ENCODE assay signal across 11 cellular contexts in genomic region chr17:55433029-55433628, GRCh38. TPM values are rescaled to one million over a fixed set of nuclear protein-coding genes. Genes with fewer than 3 reads are reported as not detected.
A peak's percentile ranks its signal among the peaks of the same experiment; 100 is the strongest.
DNase-seq lines count a peak whose midpoint lies in the region; ATAC-seq and TF ChIP-seq lines count a peak whose summit lies in the region.
"Had no signal": no experiment of that assay in that cellular context is flagged by ENCODE, and none has a peak within 500 bp of the region (broad histone marks: within the 10 kb centered on the region; RNA-seq: fewer than 3 reads in every experiment).

No MANE protein-coding gene starts in this region.

- H3K9me3 ChIP-seq in lower lobe of right lung, result no peaks in the 10 kb centered on the region
- no peaks in the 10 kb centered on the region for H3K9me3 ChIP-seq in aorta (ENCODE audit: control insufficient read depth, low read length)

- H3K4me1 ChIP-seq in lower lobe of right lung (peaks cover 23% of the 10 kb centered on the region), aorta (ENCODE audit: control insufficient read depth in 1 of 2, insufficient read depth in 2 of 2, low read length in 2 of 2) (no peaks in the 10 kb centered on the region)

- peak overlapping the region; percentile 30 for H3K4me3 Mint-ChIP-seq in MCF 10A (ENCODE audit: unreplicated experiment)
- no peak overlapping the region for H3K4me3 Mint-ChIP-seq in activated T-helper 1 cell treated with anti-CD3 and anti-CD28 coated beads, Interleukin-12 subunit alpha, Interleukin-12 subunit beta, Interleukin-2, Interleukin-4 antibody, amounts not matched to agents 30 ng/mL and 10 ng/mL and 1 ng/mL, durations not matched to agents 14 hours and 24 hours and 36 hours

- no peaks in the 10 kb centered on the region for H3K27me3 ChIP-seq in lower lobe of right lung (ENCODE audit: low read depth)
- H3K27me3 ChIP-seq in aorta (ENCODE audit: control insufficient read depth in 1 of 2, insufficient read depth in 2 of 2, low read length in 1 of 2), result no peaks in the 10 kb centered on the region
- H3K27me3 ChIP-seq: dorsolateral prefrontal cortex had no signal

- H3K36me3 Mint-ChIP-seq in activated naive CD4-positive, alpha-beta T cell treated with anti-CD3 and anti-CD28 coated beads, Interleukin-2, amount 50 U/mL, for 72 hours, result no peaks in the 10 kb centered on the region
- no peaks in the 10 kb centered on the region for H3K36me3 Mint-ChIP-seq in MCF 10A (ENCODE audit: insufficient read depth, unreplicated experiment)
- H3K36me3 Mint-ChIP-seq in activated T-helper 1 cell treated with anti-CD3 and anti-CD28 coated beads, Interleukin-12 subunit alpha, Interleukin-12 subunit beta, Interleukin-2, Interleukin-4 antibody, amounts not matched to agents 30 ng/mL and 10 ng/mL and 1 ng/mL, durations not matched to agents 14 hours and 24 hours and 36 hours (ENCODE audit: low read depth), result peaks cover 2% of the 10 kb centered on the region

- H3K36me3 ChIP-seq in lower lobe of right lung, result no peaks in the 10 kb centered on the region
- H3K36me3 ChIP-seq in aorta (ENCODE audit: control insufficient read depth in 1 of 2, insufficient read depth in 2 of 2, low read length in 1 of 2), result no peaks in the 10 kb centered on the region

- no peak for TF ChIP-seq CTCF in MCF 10A (IDR thresholded peaks at IDR 0.05; ENCODE audit: unreplicated experiment)
- no peak for TF ChIP-seq CTCF in lower lobe of right lung (IDR thresholded peaks at IDR 0.05)
- TF ChIP-seq CTCF in foreskin fibroblast (IDR thresholded peaks at IDR 0.05; ENCODE audit: low read depth, low read length), result no peak

- peak; percentile 31 to 56 for ATAC-seq in activated naive CD4-positive, alpha-beta T cell treated with anti-CD3 and anti-CD28 coated beads, Interleukin-2, amount 50 U/mL, for 72 hours
- ATAC-seq in lower lobe of right lung, result peak; percentile 45 to 82
- peak; percentile 22 for ATAC-seq in aorta (ENCODE audit: low FRiP score)
- ATAC-seq in activated CD4-positive, CD25-positive, alpha-beta regulatory T cell treated with anti-CD3 and anti-CD28 coated beads, Interleukin-2, amount 50 U/mL, for 24 hours, result no peak

- H3K4me3 ChIP-seq in lower lobe of right lung (no peak overlapping the region), aorta (ENCODE audit: low read length in 2 of 2) (no peak overlapping the region), foreskin fibroblast (ENCODE audit: low read depth in 1 of 2, low read length in 2 of 2) (no peak overlapping the region)
- H3K4me3 ChIP-seq: dorsolateral prefrontal cortex had no signal

- WGBS in aorta, 2 donors, result 45 to 53% methylated on average over 7 of the region's 7 CpGs

- no peaks in the 10 kb centered on the region for H3K9me3 Mint-ChIP-seq in activated naive CD4-positive, alpha-beta T cell treated with anti-CD3 and anti-CD28 coated beads, Interleukin-2, amount 50 U/mL, for 72 hours
- H3K9me3 Mint-ChIP-seq in MCF 10A (ENCODE audit: unreplicated experiment), result no peaks in the 10 kb centered on the region
- no peaks in the 10 kb centered on the region for H3K9me3 Mint-ChIP-seq in activated T-helper 1 cell treated with anti-CD3 and anti-CD28 coated beads, Interleukin-12 subunit alpha, Interleukin-12 subunit beta, Interleukin-2, Interleukin-4 antibody, amounts not matched to agents 30 ng/mL and 10 ng/mL and 1 ng/mL, durations not matched to agents 14 hours and 24 hours and 36 hours

- intact Hi-C loops in MCF 10A (cut with micrococcal nuclease), result loop anchor here (5.0 kb wide), 1 partner anchor 79 kb away; the partner anchor contains the start of gene SMIM36
- intact Hi-C loops in lower lobe of right lung (cut with DNase I), result no loop called here
- intact Hi-C loops in aorta (cut with DNase I), result no loop called here
- intact Hi-C loops in activated T-helper 1 cell treated with anti-CD3 and anti-CD28 coated beads, Interleukin-12 subunit alpha, Interleukin-12 subunit beta, Interleukin-2, Interleukin-4 antibody, amounts not matched to agents 30 ng/mL and 10 ng/mL and 1 ng/mL, durations not matched to agents 14 hours and 24 hours and 36 hours (cut with micrococcal nuclease), result loop anchor here (2.0 to 5.0 kb wide), 2 partner anchors 26 to 396 kb away; no protein-coding TSS in a partner anchor

- CTCF ChIA-PET in MCF 10A (lab: Yijun Ruan, JAX), result interaction anchor here (0.6 to 2.4 kb wide), 14 partner anchors 10 to 504 kb away, joined by 3 to 10 read pairs (median 4); no protein-coding TSS in a partner anchor

- H3K4me1 Mint-ChIP-seq in MCF 10A (ENCODE audit: insufficient read depth, unreplicated experiment), result peaks cover 44% of the 10 kb centered on the region
- peaks cover 47% of the 10 kb centered on the region for H3K4me1 Mint-ChIP-seq in activated T-helper 1 cell treated with anti-CD3 and anti-CD28 coated beads, Interleukin-12 subunit alpha, Interleukin-12 subunit beta, Interleukin-2, Interleukin-4 antibody, amounts not matched to agents 30 ng/mL and 10 ng/mL and 1 ng/mL, durations not matched to agents 14 hours and 24 hours and 36 hours (ENCODE audit: low read depth)

- DNase-seq in activated naive CD4-positive, alpha-beta T cell treated with anti-CD3 and anti-CD28 coated beads, Interleukin-2, amount 50 U/mL, for 72 hours (ENCODE audit: low spot score in 2 of 2), result no peak
- no peak for DNase-seq in activated naive CD4-positive, alpha-beta T cell treated with anti-CD3 and anti-CD28 coated beads, Interleukin-2, amount 50 U/mL, for 16 hours
- DNase-seq in MCF 10A (ENCODE audit: unreplicated experiment), result peak; percentile 87
- DNase-seq in lower lobe of right lung, result no peak
- DNase-seq in aorta, result no peak
- no peak for DNase-seq in foreskin fibroblast
- DNase-seq in activated T-helper 1 cell treated with anti-CD3 and anti-CD28 coated beads, Interleukin-12 subunit alpha, Interleukin-12 subunit beta, Interleukin-2, Interleukin-4 antibody, amounts not matched to agents 30 ng/mL and 10 ng/mL and 1 ng/mL, durations not matched to agents 14 hours and 24 hours and 36 hours (ENCODE audit: low spot score), result no peak
- DNase-seq: activated effector memory CD4-positive, alpha-beta T cell treated with Interleukin-2 at 50 U/mL for 16 hours; dorsolateral prefrontal cortex; Karpas-422 had no signal

- H3K27ac ChIP-seq in lower lobe of right lung (no peak overlapping the region), aorta (ENCODE audit: low read depth in 1 of 2, low read length in 2 of 2) (no peak overlapping the region)
- H3K27ac ChIP-seq: dorsolateral prefrontal cortex had no signal

- POLR2A ChIA-PET in MCF 10A (lab: Yijun Ruan, JAX), result interaction anchor here (0.6 to 2.6 kb wide), 22 partner anchors 8 to 1352 kb away, joined by 3 to 41 read pairs (median 3); partner anchors contain the start of genes COX11, MMD and STXBP4

- BruUV-seq in MCF 10A (replicated peaks; lab: Mats Ljungman, UMichigan), result no TSS peak

- H3K27me3 Mint-ChIP-seq in MCF 10A (ENCODE audit: insufficient read depth, unreplicated experiment), result no peaks in the 10 kb centered on the region
- H3K27me3 Mint-ChIP-seq in activated T-helper 1 cell treated with anti-CD3 and anti-CD28 coated beads, Interleukin-12 subunit alpha, Interleukin-12 subunit beta, Interleukin-2, Interleukin-4 antibody, amounts not matched to agents 30 ng/mL and 10 ng/mL and 1 ng/mL, durations not matched to agents 14 hours and 24 hours and 36 hours (ENCODE audit: insufficient read depth), result peaks cover 3% of the 10 kb centered on the region

- H3K27ac Mint-ChIP-seq in activated naive CD4-positive, alpha-beta T cell treated with anti-CD3 and anti-CD28 coated beads, Interleukin-2, amount 50 U/mL, for 72 hours, result no peak overlapping the region
- peak overlapping the region; percentile 96 for H3K27ac Mint-ChIP-seq in MCF 10A (ENCODE audit: low read depth, unreplicated experiment)
- H3K27ac Mint-ChIP-seq in activated T-helper 1 cell treated with anti-CD3 and anti-CD28 coated beads, Interleukin-12 subunit alpha, Interleukin-12 subunit beta, Interleukin-2, Interleukin-4 antibody, amounts not matched to agents 30 ng/mL and 10 ng/mL and 1 ng/mL, durations not matched to agents 14 hours and 24 hours and 36 hours, result no peak overlapping the region

RNA-seq across cellular contexts. Expression of gene MMD, which starts 11.5 kb away (rescaled TPM):
- total RNA-seq in activated naive CD4-positive, alpha-beta T cell treated with anti-CD3 and anti-CD28 coated beads, Interleukin-2, amount 50 U/mL, for 72 hours, result 10 to 100 TPM; 15.7 to 23.7 TPM
- total RNA-seq in MCF 10A (2022) (4.5 and 5.9 TPM in 2 replicates), lower lobe of right lung (23.1 TPM), aorta (10 to 100 TPM in 1 of 2 donors, 1 to 10 TPM in 1; 9.4 to 13.9 TPM)
- 10 to 100 TPM in 1 of 2 donors, 1 to 10 TPM in 1; 3.3 to 12.8 TPM for polyA plus RNA-seq in aorta
- total RNA-seq in activated T-helper 1 cell treated with anti-CD3 and anti-CD28 coated beads, Interleukin-12 subunit alpha, Interleukin-12 subunit beta, Interleukin-2, Interleukin-4 antibody, amounts not matched to agents 30 ng/mL and 10 ng/mL and 1 ng/mL, durations not matched to agents 14 hours and 24 hours and 36 hours, result 24.1 and 24.6 TPM in 2 replicates

Comparison
In these comparisons a context has a peak if more than half of its experiments do, and no peak if none do; other contexts are left out.
1. ATAC-seq: peak in activated naive CD4-positive, alpha-beta T cell treated with anti-CD3 and anti-CD28 coated beads, Interleukin-2, amount 50 U/mL, for 72 hours (2 of 2), lower lobe of right lung (2 of 2) and aorta (single experiment); none in activated CD4-positive, CD25-positive, alpha-beta regulatory T cell treated with anti-CD3 and anti-CD28 coated beads, Interleukin-2, amount 50 U/mL, for 24 hours (0 of 2).
2. intact Hi-C loops: an anchor here in MCF 10A (5.0 kb wide) and activated T-helper 1 cell treated with anti-CD3 and anti-CD28 coated beads, Interleukin-12 subunit alpha, Interleukin-12 subunit beta, Interleukin-2, Interleukin-4 antibody, amounts not matched to agents 30 ng/mL and 10 ng/mL and 1 ng/mL, durations not matched to agents 14 hours and 24 hours and 36 hours (2.0 to 5.0 kb wide); none called in lower lobe of right lung and aorta.